ENCODE assay signal across 17 cellular contexts in genomic region chr13:75363371-75363770, GRCh38.
"Had no signal": no experiment of that assay in that cellular context is flagged by ENCODE, and none has a peak within 500 bp of the region (broad histone marks: within the 10 kb centered on the region; RNA-seq: fewer than 3 reads in every experiment).

No MANE protein-coding gene starts in this region.

- H3K4me1 ChIP-seq: ascending aorta had no signal

- H3K27me3 ChIP-seq: ascending aorta, cardiac muscle cell, esophagus squamous epithelium, foreskin keratinocyte, right lobe of liver, upper lobe of left lung had no signal

- H3K4me3 ChIP-seq: ascending aorta, cardiac muscle cell, esophagus squamous epithelium, right lobe of liver, upper lobe of left lung had no signal

- H3K9me3 ChIP-seq: ascending aorta, esophagus squamous epithelium, right lobe of liver, upper lobe of left lung had no signal

- H3K27me3 Mint-ChIP-seq: natural killer cell treated with Interleukin-12 subunit alpha and Interleukin-12 subunit beta and Interleukin-15 and Interleukin-18, amount 100 ng/mL, for 72 hours had no signal

- H3K27ac Mint-ChIP-seq: memory B cell, progenitor cell of endocrine pancreas had no signal

- H3K36me3 ChIP-seq: ascending aorta, cardiac muscle cell, right lobe of liver, upper lobe of left lung had no signal

- H3K9me3 Mint-ChIP-seq: memory B cell; natural killer cell treated with Interleukin-12 subunit alpha and Interleukin-12 subunit beta and Interleukin-15 and Interleukin-18, amount 100 ng/mL, for 72 hours had no signal

- DNase-seq: activated CD8-positive, alpha-beta memory T cell treated with anti-CD3 and anti-CD28 coated beads for 24 hours; esophagus squamous epithelium; head of caudate nucleus; occipital lobe; right lobe of liver; stimulated activated CD4-positive, alpha-beta T cell treated with anti-CD3 and anti-CD28 coated beads, Interleukin-2, amount 100 ng/mL, for 24 hours; stimulated activated naive CD4-positive, alpha-beta T cell treated with Interleukin-2 at 50 U/mL for 16 hours; SW 1271; T-helper 9 cell; upper lobe of left lung had no signal

- ATAC-seq: left lobe of liver; natural killer cell treated with Interleukin-12 subunit alpha and Interleukin-12 subunit beta and Interleukin-15 and Interleukin-18, amount 100 ng/mL, for 72 hours; right lobe of liver had no signal

- H3K4me3 Mint-ChIP-seq: memory B cell; natural killer cell treated with Interleukin-12 subunit alpha and Interleukin-12 subunit beta and Interleukin-15 and Interleukin-18, amount 100 ng/mL, for 72 hours had no signal

- H3K36me3 Mint-ChIP-seq: memory B cell; natural killer cell treated with Interleukin-12 subunit alpha and Interleukin-12 subunit beta and Interleukin-15 and Interleukin-18, amount 100 ng/mL, for 72 hours had no signal

- H3K27ac ChIP-seq: ascending aorta, cardiac muscle cell, esophagus squamous epithelium, right lobe of liver, upper lobe of left lung had no signal
